Comparison of ENCODE assay signal across 1 cellular context in the genomic region with DNA sequence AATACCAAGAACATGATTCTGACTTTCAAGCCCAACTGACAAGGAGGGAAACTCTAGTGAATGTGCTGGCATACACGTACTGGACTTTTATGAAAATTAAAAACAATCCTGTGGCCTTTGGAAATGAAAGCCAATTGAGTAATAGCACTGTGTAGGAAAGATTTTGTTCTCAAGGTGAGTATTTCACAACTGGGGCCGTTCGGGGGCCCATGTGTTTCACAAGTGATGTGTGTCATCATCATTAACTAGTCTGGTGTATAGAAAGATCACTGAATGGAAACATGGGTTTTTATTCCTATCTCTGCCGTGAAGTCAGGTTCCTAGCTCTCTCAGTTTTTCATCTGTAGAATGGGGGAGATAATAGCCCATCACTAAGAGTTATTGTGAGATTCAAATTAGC.
A peak's percentile ranks its signal among the peaks of the same experiment; 100 is the strongest.
TF ChIP-seq lines count a peak whose summit lies in the region.

No MANE protein-coding gene starts in this region.

TF ChIP-seq in HepG2, 621 proteins besides CTCF, POLR2A, EP300 and RAD21 (continued from another document and continues in another):
- TF ChIP-seq IRX3 (CRISPR knock-in tag; IDR thresholded peaks at IDR 0.05; ENCODE audit: borderline replicate concordance, low read depth) (no peak), SP140L (CRISPR knock-in tag; IDR thresholded peaks at IDR 0.05; ENCODE audit: borderline replicate concordance) (no peak), MAZ (IDR thresholded peaks at IDR 0.05; ENCODE audit: borderline replicate concordance, low read depth, low read length) (no peak), MAZ (CRISPR knock-in tag; IDR thresholded peaks at IDR 0.05; ENCODE audit: low read depth) (no peak), CEBPB (IDR thresholded peaks at IDR 0.05; ENCODE audit: borderline replicate concordance, low read depth, low read length) (peak; percentile 98), SKI (IDR thresholded peaks at IDR 0.05; ENCODE audit: partially characterized antibody) (peak; percentile 26), KMT2A (CRISPR knock-in tag; IDR thresholded peaks at IDR 0.05) (no peak), ZNF510 (CRISPR knock-in tag; IDR thresholded peaks at IDR 0.05; ENCODE audit: low read depth) (no peak), FOXK1 (CRISPR knock-in tag; IDR thresholded peaks at IDR 0.05; ENCODE audit: borderline replicate concordance, low read depth) (peak; percentile 79; the same call in 1 of the 2 replicates), ZMYM4 (CRISPR knock-in tag; IDR thresholded peaks at IDR 0.05) (peak; percentile 71), NFIC (IDR thresholded peaks at IDR 0.05; ENCODE audit: low read length) (peak; percentile 47; the same call in 1 of the 2 replicates), CREB1 (IDR thresholded peaks at IDR 0.05) (no peak), CREB1 (CRISPR knock-in tag; IDR thresholded peaks at IDR 0.05) (peak; percentile 63), POGZ (CRISPR knock-in tag; IDR thresholded peaks at IDR 0.05) (peak; percentile 64), SMAD1 (CRISPR knock-in tag; IDR thresholded peaks at IDR 0.05; ENCODE audit: borderline replicate concordance, low read depth) (no peak), AGO1 (IDR thresholded peaks at IDR 0.05; ENCODE audit: low read depth, low read length, poor library complexity, severe bottlenecking) (no peak), ZNF350 (CRISPR knock-in tag; IDR thresholded peaks at IDR 0.05; ENCODE audit: borderline replicate concordance, low read depth) (no peak), JDP2 (CRISPR knock-in tag; IDR thresholded peaks at IDR 0.05; ENCODE audit: borderline replicate concordance) (no peak), ZNF180 (CRISPR knock-in tag; IDR thresholded peaks at IDR 0.05; ENCODE audit: borderline replicate concordance, low read depth) (no peak), JUND (CRISPR knock-in tag; IDR thresholded peaks at IDR 0.05) (0 out of 2 replicates have a peak, but pooled peaks have one; percentile 33), TBL1XR1 (IDR thresholded peaks at IDR 0.05; ENCODE audit: borderline replicate concordance, low read length, partially characterized antibody) (no peak), KLF16 (CRISPR knock-in tag; IDR thresholded peaks at IDR 0.05) (peak in 1 of 2 experiments; percentile 58; a peak in 1 of 4 replicates), NFE2L2 (IDR thresholded peaks at IDR 0.05; ENCODE audit: low read length) (no peak), RARG (CRISPR knock-in tag; IDR thresholded peaks at IDR 0.05; ENCODE audit: low read depth) (no peak)
- TF ChIP-seq, protein P1, sequence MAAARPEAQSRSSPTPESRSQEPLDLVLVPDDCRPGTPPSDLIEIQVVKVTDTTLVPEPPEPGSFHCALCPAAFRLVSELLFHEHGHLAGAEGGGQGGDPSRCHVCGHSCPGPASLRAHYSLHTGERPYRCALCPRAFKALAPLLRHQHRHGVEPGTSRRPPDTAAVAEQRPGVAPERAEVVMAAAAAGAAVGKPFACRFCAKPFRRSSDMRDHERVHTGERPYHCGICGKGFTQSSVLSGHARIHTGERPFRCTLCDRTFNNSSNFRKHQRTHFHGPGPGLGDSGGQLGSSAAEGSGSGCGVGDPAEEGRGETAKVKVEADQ (CRISPR knock-in tag; IDR thresholded peaks at IDR 0.05; ENCODE audit: borderline replicate concordance), result no peak
- TF ChIP-seq, protein P2, sequence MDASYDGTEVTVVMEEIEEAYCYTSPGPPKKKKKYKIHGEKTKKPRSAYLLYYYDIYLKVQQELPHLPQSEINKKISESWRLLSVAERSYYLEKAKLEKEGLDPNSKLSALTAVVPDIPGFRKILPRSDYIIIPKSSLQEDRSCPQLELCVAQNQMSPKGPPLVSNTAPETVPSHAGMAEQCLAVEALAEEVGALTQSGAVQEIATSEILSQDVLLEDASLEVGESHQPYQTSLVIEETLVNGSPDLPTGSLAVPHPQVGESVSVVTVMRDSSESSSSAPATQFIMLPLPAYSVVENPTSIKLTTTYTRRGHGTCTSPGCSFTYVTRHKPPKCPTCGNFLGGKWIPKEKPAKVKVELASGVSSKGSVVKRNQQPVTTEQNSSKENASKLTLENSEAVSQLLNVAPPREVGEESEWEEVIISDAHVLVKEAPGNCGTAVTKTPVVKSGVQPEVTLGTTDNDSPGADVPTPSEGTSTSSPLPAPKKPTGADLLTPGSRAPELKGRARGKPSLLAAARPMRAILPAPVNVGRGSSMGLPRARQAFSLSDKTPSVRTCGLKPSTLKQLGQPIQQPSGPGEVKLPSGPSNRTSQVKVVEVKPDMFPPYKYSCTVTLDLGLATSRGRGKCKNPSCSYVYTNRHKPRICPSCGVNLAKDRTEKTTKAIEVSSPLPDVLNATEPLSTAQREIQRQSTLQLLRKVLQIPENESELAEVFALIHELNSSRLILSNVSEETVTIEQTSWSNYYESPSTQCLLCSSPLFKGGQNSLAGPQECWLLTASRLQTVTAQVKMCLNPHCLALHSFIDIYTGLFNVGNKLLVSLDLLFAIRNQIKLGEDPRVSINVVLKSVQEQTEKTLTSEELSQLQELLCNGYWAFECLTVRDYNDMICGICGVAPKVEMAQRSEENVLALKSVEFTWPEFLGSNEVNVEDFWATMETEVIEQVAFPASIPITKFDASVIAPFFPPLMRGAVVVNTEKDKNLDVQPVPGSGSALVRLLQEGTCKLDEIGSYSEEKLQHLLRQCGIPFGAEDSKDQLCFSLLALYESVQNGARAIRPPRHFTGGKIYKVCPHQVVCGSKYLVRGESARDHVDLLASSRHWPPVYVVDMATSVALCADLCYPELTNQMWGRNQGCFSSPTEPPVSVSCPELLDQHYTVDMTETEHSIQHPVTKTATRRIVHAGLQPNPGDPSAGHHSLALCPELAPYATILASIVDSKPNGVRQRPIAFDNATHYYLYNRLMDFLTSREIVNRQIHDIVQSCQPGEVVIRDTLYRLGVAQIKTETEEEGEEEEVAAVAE (CRISPR knock-in tag; IDR thresholded peaks at IDR 0.05; ENCODE audit: borderline replicate concordance), result no peak
- TF ChIP-seq, protein P3, sequence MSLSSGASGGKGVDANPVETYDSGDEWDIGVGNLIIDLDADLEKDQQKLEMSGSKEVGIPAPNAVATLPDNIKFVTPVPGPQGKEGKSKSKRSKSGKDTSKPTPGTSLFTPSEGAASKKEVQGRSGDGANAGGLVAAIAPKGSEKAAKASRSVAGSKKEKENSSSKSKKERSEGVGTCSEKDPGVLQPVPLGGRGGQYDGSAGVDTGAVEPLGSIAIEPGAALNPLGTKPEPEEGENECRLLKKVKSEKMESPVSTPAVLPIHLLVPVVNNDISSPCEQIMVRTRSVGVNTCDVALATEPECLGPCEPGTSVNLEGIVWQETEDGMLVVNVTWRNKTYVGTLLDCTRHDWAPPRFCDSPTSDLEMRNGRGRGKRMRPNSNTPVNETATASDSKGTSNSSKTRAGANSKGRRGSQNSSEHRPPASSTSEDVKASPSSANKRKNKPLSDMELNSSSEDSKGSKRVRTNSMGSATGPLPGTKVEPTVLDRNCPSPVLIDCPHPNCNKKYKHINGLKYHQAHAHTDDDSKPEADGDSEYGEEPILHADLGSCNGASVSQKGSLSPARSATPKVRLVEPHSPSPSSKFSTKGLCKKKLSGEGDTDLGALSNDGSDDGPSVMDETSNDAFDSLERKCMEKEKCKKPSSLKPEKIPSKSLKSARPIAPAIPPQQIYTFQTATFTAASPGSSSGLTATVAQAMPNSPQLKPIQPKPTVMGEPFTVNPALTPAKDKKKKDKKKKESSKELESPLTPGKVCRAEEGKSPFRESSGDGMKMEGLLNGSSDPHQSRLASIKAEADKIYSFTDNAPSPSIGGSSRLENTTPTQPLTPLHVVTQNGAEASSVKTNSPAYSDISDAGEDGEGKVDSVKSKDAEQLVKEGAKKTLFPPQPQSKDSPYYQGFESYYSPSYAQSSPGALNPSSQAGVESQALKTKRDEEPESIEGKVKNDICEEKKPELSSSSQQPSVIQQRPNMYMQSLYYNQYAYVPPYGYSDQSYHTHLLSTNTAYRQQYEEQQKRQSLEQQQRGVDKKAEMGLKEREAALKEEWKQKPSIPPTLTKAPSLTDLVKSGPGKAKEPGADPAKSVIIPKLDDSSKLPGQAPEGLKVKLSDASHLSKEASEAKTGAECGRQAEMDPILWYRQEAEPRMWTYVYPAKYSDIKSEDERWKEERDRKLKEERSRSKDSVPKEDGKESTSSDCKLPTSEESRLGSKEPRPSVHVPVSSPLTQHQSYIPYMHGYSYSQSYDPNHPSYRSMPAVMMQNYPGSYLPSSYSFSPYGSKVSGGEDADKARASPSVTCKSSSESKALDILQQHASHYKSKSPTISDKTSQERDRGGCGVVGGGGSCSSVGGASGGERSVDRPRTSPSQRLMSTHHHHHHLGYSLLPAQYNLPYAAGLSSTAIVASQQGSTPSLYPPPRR (CRISPR knock-in tag; IDR thresholded peaks at IDR 0.05; ENCODE audit: borderline replicate concordance), result no peak
- TF ChIP-seq, protein P4, sequence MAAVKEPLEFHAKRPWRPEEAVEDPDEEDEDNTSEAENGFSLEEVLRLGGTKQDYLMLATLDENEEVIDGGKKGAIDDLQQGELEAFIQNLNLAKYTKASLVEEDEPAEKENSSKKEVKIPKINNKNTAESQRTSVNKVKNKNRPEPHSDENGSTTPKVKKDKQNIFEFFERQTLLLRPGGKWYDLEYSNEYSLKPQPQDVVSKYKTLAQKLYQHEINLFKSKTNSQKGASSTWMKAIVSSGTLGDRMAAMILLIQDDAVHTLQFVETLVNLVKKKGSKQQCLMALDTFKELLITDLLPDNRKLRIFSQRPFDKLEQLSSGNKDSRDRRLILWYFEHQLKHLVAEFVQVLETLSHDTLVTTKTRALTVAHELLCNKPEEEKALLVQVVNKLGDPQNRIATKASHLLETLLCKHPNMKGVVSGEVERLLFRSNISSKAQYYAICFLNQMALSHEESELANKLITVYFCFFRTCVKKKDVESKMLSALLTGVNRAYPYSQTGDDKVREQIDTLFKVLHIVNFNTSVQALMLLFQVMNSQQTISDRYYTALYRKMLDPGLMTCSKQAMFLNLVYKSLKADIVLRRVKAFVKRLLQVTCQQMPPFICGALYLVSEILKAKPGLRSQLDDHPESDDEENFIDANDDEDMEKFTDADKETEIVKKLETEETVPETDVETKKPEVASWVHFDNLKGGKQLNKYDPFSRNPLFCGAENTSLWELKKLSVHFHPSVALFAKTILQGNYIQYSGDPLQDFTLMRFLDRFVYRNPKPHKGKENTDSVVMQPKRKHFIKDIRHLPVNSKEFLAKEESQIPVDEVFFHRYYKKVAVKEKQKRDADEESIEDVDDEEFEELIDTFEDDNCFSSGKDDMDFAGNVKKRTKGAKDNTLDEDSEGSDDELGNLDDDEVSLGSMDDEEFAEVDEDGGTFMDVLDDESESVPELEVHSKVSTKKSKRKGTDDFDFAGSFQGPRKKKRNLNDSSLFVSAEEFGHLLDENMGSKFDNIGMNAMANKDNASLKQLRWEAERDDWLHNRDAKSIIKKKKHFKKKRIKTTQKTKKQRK (IDR thresholded peaks at IDR 0.05; ENCODE audit: low read length), result no peak
- TF ChIP-seq, protein P5, sequence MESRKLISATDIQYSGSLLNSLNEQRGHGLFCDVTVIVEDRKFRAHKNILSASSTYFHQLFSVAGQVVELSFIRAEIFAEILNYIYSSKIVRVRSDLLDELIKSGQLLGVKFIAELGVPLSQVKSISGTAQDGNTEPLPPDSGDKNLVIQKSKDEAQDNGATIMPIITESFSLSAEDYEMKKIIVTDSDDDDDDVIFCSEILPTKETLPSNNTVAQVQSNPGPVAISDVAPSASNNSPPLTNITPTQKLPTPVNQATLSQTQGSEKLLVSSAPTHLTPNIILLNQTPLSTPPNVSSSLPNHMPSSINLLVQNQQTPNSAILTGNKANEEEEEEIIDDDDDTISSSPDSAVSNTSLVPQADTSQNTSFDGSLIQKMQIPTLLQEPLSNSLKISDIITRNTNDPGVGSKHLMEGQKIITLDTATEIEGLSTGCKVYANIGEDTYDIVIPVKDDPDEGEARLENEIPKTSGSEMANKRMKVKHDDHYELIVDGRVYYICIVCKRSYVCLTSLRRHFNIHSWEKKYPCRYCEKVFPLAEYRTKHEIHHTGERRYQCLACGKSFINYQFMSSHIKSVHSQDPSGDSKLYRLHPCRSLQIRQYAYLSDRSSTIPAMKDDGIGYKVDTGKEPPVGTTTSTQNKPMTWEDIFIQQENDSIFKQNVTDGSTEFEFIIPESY (CRISPR knock-in tag; IDR thresholded peaks at IDR 0.05), result peak; percentile 20; the same call in 1 of the 2 replicates
- TF ChIP-seq, protein P6, sequence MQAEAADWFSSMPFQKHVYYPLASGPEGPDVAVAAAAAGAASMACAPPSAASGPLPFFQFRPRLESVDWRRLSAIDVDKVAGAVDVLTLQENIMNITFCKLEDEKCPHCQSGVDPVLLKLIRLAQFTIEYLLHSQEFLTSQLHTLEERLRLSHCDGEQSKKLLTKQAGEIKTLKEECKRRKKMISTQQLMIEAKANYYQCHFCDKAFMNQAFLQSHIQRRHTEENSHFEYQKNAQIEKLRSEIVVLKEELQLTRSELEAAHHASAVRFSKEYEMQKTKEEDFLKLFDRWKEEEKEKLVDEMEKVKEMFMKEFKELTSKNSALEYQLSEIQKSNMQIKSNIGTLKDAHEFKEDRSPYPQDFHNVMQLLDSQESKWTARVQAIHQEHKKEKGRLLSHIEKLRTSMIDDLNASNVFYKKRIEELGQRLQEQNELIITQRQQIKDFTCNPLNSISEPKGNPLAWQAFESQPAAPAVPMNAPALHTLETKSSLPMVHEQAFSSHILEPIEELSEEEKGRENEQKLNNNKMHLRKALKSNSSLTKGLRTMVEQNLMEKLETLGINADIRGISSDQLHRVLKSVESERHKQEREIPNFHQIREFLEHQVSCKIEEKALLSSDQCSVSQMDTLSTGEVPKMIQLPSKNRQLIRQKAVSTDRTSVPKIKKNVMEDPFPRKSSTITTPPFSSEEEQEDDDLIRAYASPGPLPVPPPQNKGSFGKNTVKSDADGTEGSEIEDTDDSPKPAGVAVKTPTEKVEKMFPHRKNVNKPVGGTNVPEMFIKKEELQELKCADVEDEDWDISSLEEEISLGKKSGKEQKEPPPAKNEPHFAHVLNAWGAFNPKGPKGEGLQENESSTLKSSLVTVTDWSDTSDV (CRISPR knock-in tag; IDR thresholded peaks at IDR 0.05), result no peak
- TF ChIP-seq, protein P7, sequence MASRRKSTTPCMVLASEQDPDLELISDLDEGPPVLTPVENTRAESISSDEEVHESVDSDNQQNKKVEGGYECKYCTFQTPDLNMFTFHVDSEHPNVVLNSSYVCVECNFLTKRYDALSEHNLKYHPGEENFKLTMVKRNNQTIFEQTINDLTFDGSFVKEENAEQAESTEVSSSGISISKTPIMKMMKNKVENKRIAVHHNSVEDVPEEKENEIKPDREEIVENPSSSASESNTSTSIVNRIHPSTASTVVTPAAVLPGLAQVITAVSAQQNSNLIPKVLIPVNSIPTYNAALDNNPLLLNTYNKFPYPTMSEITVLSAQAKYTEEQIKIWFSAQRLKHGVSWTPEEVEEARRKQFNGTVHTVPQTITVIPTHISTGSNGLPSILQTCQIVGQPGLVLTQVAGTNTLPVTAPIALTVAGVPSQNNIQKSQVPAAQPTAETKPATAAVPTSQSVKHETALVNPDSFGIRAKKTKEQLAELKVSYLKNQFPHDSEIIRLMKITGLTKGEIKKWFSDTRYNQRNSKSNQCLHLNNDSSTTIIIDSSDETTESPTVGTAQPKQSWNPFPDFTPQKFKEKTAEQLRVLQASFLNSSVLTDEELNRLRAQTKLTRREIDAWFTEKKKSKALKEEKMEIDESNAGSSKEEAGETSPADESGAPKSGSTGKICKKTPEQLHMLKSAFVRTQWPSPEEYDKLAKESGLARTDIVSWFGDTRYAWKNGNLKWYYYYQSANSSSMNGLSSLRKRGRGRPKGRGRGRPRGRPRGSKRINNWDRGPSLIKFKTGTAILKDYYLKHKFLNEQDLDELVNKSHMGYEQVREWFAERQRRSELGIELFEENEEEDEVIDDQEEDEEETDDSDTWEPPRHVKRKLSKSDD (CRISPR knock-in tag; IDR thresholded peaks at IDR 0.05; ENCODE audit: low read depth), result no peak
- TF ChIP-seq, protein P8, sequence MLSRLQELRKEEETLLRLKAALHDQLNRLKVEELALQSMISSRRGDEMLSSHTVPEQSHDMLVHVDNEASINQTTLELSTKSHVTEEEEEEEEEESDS (CRISPR knock-in tag; IDR thresholded peaks at IDR 0.05; ENCODE audit: borderline replicate concordance), result no peak
